ENCODE assay signal across 8 cellular contexts in genomic region chr14:61461808-61462275, GRCh38.
DNase-seq lines count a peak whose midpoint lies in the region; ATAC-seq, FAIRE-seq and TF ChIP-seq lines count a peak whose summit lies in the region.

No MANE protein-coding gene starts in this region.

- H3K9me2 ChIP-seq in Karpas-422 (replicated peaks; ENCODE audit: insufficient read depth, low read length) (no peaks in the 10 kb centered on the region), PC-3 (replicated peaks; ENCODE audit: low read length) (no peaks in the 10 kb centered on the region)

- H3K27me3 ChIP-seq in A673 (replicated peaks; ENCODE audit: insufficient read depth, low read depth, low read length, poor library complexity): no peaks in the 10 kb centered on the region
- no peaks in the 10 kb centered on the region for H3K27me3 ChIP-seq in Karpas-422 (ENCODE audit: low read length)
- no peaks in the 10 kb centered on the region for H3K27me3 ChIP-seq in PC-3 (ENCODE audit: low read length)

- DNase-seq in A673 (ENCODE audit: low spot score): peak; percentile 80
- peak; percentile 72 for DNase-seq in Daoy (ENCODE audit: low read depth)
- peak; percentile 92 for DNase-seq in Karpas-422
- peak; percentile 97 for DNase-seq in PC-3
- peak; percentile 78 for DNase-seq in MCF 10A (ENCODE audit: unreplicated experiment)
- no peak for DNase-seq in kidney
- peak; percentile 28 to 44 for DNase-seq in stimulated activated naive CD8-positive, alpha-beta T cell treated with anti-CD3 and anti-CD28 coated beads, Interleukin-15, amount 100 ng/mL, for 72 hours

- H3K4me2 ChIP-seq in Karpas-422 (ENCODE audit: low read depth, low read length, poor library complexity, severe bottlenecking): peak overlapping the region; percentile 55
- peak overlapping the region; percentile 48 for H3K4me2 ChIP-seq in PC-3 (ENCODE audit: low read length)

- ATAC-seq in PC-3: peak; percentile 65
- ATAC-seq in stimulated activated naive CD8-positive, alpha-beta T cell treated with anti-CD3 and anti-CD28 coated beads, Interleukin-15, amount 100 ng/mL, for 72 hours: peak; percentile 49
- ATAC-seq in GM21717 (IDR thresholded peaks at IDR 0.05; ENCODE audit: unreplicated experiment): no peak

- no peaks in the 10 kb centered on the region for H3K79me2 ChIP-seq in Karpas-422 (ENCODE audit: low read length)
- H3K79me2 ChIP-seq in PC-3 (ENCODE audit: low read length): peaks cover 5% of the 10 kb centered on the region; the same call in 1 of the 2 replicates

- peaks cover 7% of the 10 kb centered on the region for H3K36me3 Mint-ChIP-seq in MCF 10A (ENCODE audit: insufficient read depth, unreplicated experiment)

- H3K36me3 ChIP-seq in A673 (ENCODE audit: insufficient read depth, low read length, poor library complexity, severe bottlenecking) (no peaks in the 10 kb centered on the region), Karpas-422 (ENCODE audit: insufficient read depth, low read length) (no peaks in the 10 kb centered on the region), PC-3 (ENCODE audit: low read depth, low read length) (0 out of 2 replicates have a peak, but pooled peaks cover 9% of the 10 kb centered on the region), kidney (ENCODE audit: control insufficient read depth in 1 of 2, insufficient read depth in 2 of 2, low read length in 2 of 2) (peaks cover 0 to 4% of the 10 kb centered on the region in 2 donors)

- H3K27ac ChIP-seq in A673 (ENCODE audit: low read depth, low read length, poor library complexity, severe bottlenecking): no peak overlapping the region
- peak overlapping the region; percentile 60 for H3K27ac ChIP-seq in Karpas-422 (ENCODE audit: low read length)
- H3K27ac ChIP-seq in PC-3 (ENCODE audit: low read length): peak overlapping the region; percentile 76
- H3K27ac ChIP-seq in kidney (ENCODE audit: low read depth in 2 of 2, low read length in 2 of 2): no peak overlapping the region

- intact Hi-C loops in A673 (cut with micrococcal nuclease; ENCODE audit: unreplicated experiment) (loop anchor here (1.0 to 2.0 kb wide), 2 partner anchors 375 to 663 kb away; no protein-coding TSS in a partner anchor), PC-3 (cut with micrococcal nuclease) (loop anchor here (1.0 kb wide), 5 partner anchors 233 to 665 kb away; partner anchors contain the start of gene HIF1A), MCF 10A (cut with micrococcal nuclease) (loop anchor here (1.0 kb wide), 2 partner anchors 268 to 375 kb away; no protein-coding TSS in a partner anchor), kidney (cut with DNase I) (loop anchor here (10.0 kb wide), 1 partner anchor 273 kb away; no protein-coding TSS in a partner anchor)

- H3K4me3 ChIP-seq in A673 (ENCODE audit: low read depth, low read length, poor library complexity, severe bottlenecking) (no peak overlapping the region), Karpas-422 (ENCODE audit: low read length) (no peak overlapping the region), PC-3 (ENCODE audit: low read length) (no peak overlapping the region), kidney (ENCODE audit: low read length in 2 of 2) (no peak overlapping the region)

- H4K20me1 ChIP-seq in Karpas-422 (ENCODE audit: insufficient read depth, low read depth, low read length): no peaks in the 10 kb centered on the region
- no peaks in the 10 kb centered on the region for H4K20me1 ChIP-seq in PC-3 (ENCODE audit: low read length)

- POLR2A ChIA-PET in A673 (lab: Charles Lee; ENCODE audit: low non-redundant PET): no interaction called here
- POLR2A ChIA-PET in PC-3 (lab: Charles Lee; ENCODE audit: unreplicated experiment): no interaction called here
- POLR2A ChIA-PET in MCF 10A (lab: Yijun Ruan, JAX): interaction anchor here (0.8 to 2.5 kb wide), 8 partner anchors 9 to 376 kb away, joined by 3 to 8 read pairs (median 4); partner anchors contain the start of genes HIF1A and PRKCH

- no peak overlapping the region for H2AFZ ChIP-seq in Karpas-422 (ENCODE audit: low read length)
- no peak overlapping the region for H2AFZ ChIP-seq in PC-3 (ENCODE audit: low read length)

- TF ChIP-seq CTCF in A673 (conservative IDR thresholded peaks at IDR 0.05; ENCODE audit: low read depth, low read length): peak; percentile 76
- TF ChIP-seq CTCF in PC-3 (conservative IDR thresholded peaks at IDR 0.05; ENCODE audit: low read depth, low read length): peak; percentile 96
- TF ChIP-seq CTCF in MCF 10A (IDR thresholded peaks at IDR 0.05; ENCODE audit: unreplicated experiment): peak; percentile 60
- TF ChIP-seq CTCF in kidney (IDR thresholded peaks at IDR 0.05; ENCODE audit: borderline replicate concordance, extremely low read depth, insufficient read depth): peak; percentile 76

- CTCF ChIA-PET in A673 (lab: Charles Lee): no interaction called here
- CTCF ChIA-PET in PC-3 (lab: Charles Lee): interaction anchor here (0.6 kb wide), 1 partner anchor 175 kb away, joined by 9 read pairs; no protein-coding TSS in a partner anchor
- CTCF ChIA-PET in MCF 10A (lab: Yijun Ruan, JAX): interaction anchor here (0.6 to 5.0 kb wide), 18 partner anchors 10 to 665 kb away, joined by 3 to 62 read pairs (median 3); no protein-coding TSS in a partner anchor

- H3K9me3 Mint-ChIP-seq in MCF 10A (ENCODE audit: unreplicated experiment): no peaks in the 10 kb centered on the region
- peaks cover 5 to 7% of the 10 kb centered on the region in 2 donors for H3K9me3 Mint-ChIP-seq in stimulated activated naive CD8-positive, alpha-beta T cell treated with anti-CD3 and anti-CD28 coated beads, Interleukin-15, amount 100 ng/mL, for 72 hours

- no peaks in the 10 kb centered on the region for H3K27me3 Mint-ChIP-seq in MCF 10A (ENCODE audit: insufficient read depth, unreplicated experiment)
- H3K27me3 Mint-ChIP-seq in stimulated activated naive CD8-positive, alpha-beta T cell treated with anti-CD3 and anti-CD28 coated beads, Interleukin-15, amount 100 ng/mL, for 72 hours: no peaks in the 10 kb centered on the region

- H3K4me1 ChIP-seq in A673 (ENCODE audit: insufficient read depth, low read length, poor library complexity, severe bottlenecking): peaks cover 14% of the 10 kb centered on the region
- H3K4me1 ChIP-seq in Karpas-422 (ENCODE audit: low read length): peaks cover 26% of the 10 kb centered on the region
- peaks cover 46% of the 10 kb centered on the region for H3K4me1 ChIP-seq in PC-3 (ENCODE audit: insufficient read depth, low read length)
- peaks cover 2 to 8% of the 10 kb centered on the region in 2 donors for H3K4me1 ChIP-seq in kidney (ENCODE audit: control insufficient read depth in 1 of 2, insufficient read depth in 1 of 2, low read depth in 1 of 2, low read length in 2 of 2)

- H3F3A ChIP-seq in PC-3 (ENCODE audit: low read length, unreplicated experiment): no peaks in the 10 kb centered on the region

- H3K9me3 ChIP-seq in A673 (ENCODE audit: low read depth, low read length, poor library complexity, severe bottlenecking) (no peaks in the 10 kb centered on the region), Karpas-422 (ENCODE audit: low read length) (no peaks in the 10 kb centered on the region), PC-3 (ENCODE audit: low read length) (no peaks in the 10 kb centered on the region), kidney (ENCODE audit: control insufficient read depth in 1 of 2, low read length in 2 of 2) (no peaks in the 10 kb centered on the region)

- H3K27ac Mint-ChIP-seq in MCF 10A (ENCODE audit: low read depth, unreplicated experiment): peak overlapping the region; percentile 22
- peak overlapping the region; percentile 96 to 98 for H3K27ac Mint-ChIP-seq in stimulated activated naive CD8-positive, alpha-beta T cell treated with anti-CD3 and anti-CD28 coated beads, Interleukin-15, amount 100 ng/mL, for 72 hours

- peaks cover 27% of the 10 kb centered on the region for H3K4me1 Mint-ChIP-seq in MCF 10A (ENCODE audit: insufficient read depth, unreplicated experiment)
- peaks cover 86% of the 10 kb centered on the region for H3K4me1 Mint-ChIP-seq in stimulated activated naive CD8-positive, alpha-beta T cell treated with anti-CD3 and anti-CD28 coated beads, Interleukin-15, amount 100 ng/mL, for 72 hours

- H3K9ac ChIP-seq in Karpas-422 (ENCODE audit: low read length) (no peak overlapping the region), PC-3 (ENCODE audit: low read length) (peak overlapping the region; percentile 51), kidney (ENCODE audit: low read length in 2 of 2) (no peak overlapping the region)

- BruUV-seq in A673 (replicated peaks; lab: Mats Ljungman, UMichigan) (no TSS peak), PC-3 (replicated peaks; lab: Mats Ljungman, UMichigan) (no TSS peak), MCF 10A (replicated peaks; lab: Mats Ljungman, UMichigan) (no TSS peak)

- FAIRE-seq in kidney (lab: Jason Lieb, UNC): peak; percentile 95

- no peak overlapping the region for H3K4me3 Mint-ChIP-seq in MCF 10A (ENCODE audit: unreplicated experiment)
- peak overlapping the region; percentile 11 to 63 for H3K4me3 Mint-ChIP-seq in stimulated activated naive CD8-positive, alpha-beta T cell treated with anti-CD3 and anti-CD28 coated beads, Interleukin-15, amount 100 ng/mL, for 72 hours

Comparison
In these comparisons a context has a peak if more than half of its experiments do, and no peak if none do; other contexts are left out.
1. H3K27ac ChIP-seq: peak in Karpas-422 (single experiment) and PC-3 (single experiment); none in A673 (single experiment) and kidney (0 of 2).
2. Peak in every context shown above with its lines, with median percentiles within 50 percentile points of each other: CTCF ChIP-seq.